Comparison of ENCODE assay signal across 20 cellular contexts in genomic region chr16:3164121-3164991, GRCh38. TPM values are rescaled to one million over a fixed set of nuclear protein-coding genes. Genes with fewer than 3 reads are reported as not detected.
A peak's percentile ranks its signal among the peaks of the same experiment; 100 is the strongest.
DNase-seq lines count a peak whose midpoint lies in the region; ATAC-seq and TF ChIP-seq lines count a peak whose summit lies in the region.
"Had no signal": no experiment of that assay in that cellular context is flagged by ENCODE, and none has a peak within 500 bp of the region (broad histone marks: within the 10 kb centered on the region; RNA-seq: fewer than 3 reads in every experiment).

No MANE protein-coding gene starts in this region.

- intact Hi-C loops in Panc1 (cut with micrococcal nuclease; ENCODE audit: unreplicated experiment) (no loop called here), left lung (cut with DNase I) (no loop called here), uterus (cut with DNase I; ENCODE audit: low total_unique reads) (no loop called here)

- H3K4me1 ChIP-seq in Panc1 (ENCODE audit: control insufficient read depth, insufficient read depth, low read length) (peaks cover 13% of the 10 kb centered on the region), left lung (peaks cover 0 to 8% of the 10 kb centered on the region in 2 donors), HAP-1 (peaks cover 4% of the 10 kb centered on the region), uterus (no peaks in the 10 kb centered on the region)
- H3K4me1 ChIP-seq: SJCRH30 had no signal

- H3K9me3 Mint-ChIP-seq in activated naive CD8-positive, alpha-beta T cell treated with anti-CD3 and anti-CD28 coated beads, Interleukin-2, amount 10 ng/mL, durations not matched to agents 7 days and 5 days = no peaks in the 10 kb centered on the region
- H3K9me3 Mint-ChIP-seq in activated naive CD8-positive, alpha-beta T cell treated with anti-CD3 and anti-CD28 coated beads, Interleukin-2, amount 50 U/mL, for 24 hours = no peaks in the 10 kb centered on the region
- H3K9me3 Mint-ChIP-seq: CD8-positive, alpha-beta memory T cell had no signal

- no peaks in the 10 kb centered on the region for H3K36me3 ChIP-seq in Panc1 (ENCODE audit: control insufficient read depth, insufficient read depth, low read length)
- no peaks in the 10 kb centered on the region for H3K36me3 ChIP-seq in left lung
- no peaks in the 10 kb centered on the region for H3K36me3 ChIP-seq in HAP-1 (replicated peaks)
- no peaks in the 10 kb centered on the region for H3K36me3 ChIP-seq in uterus
- H3K36me3 ChIP-seq: SJCRH30 had no signal

- no TSS peak for BruUV-seq in Panc1 (replicated peaks; lab: Mats Ljungman, UMichigan)

- POLR2A ChIA-PET in activated naive CD8-positive, alpha-beta T cell treated with anti-CD3 and anti-CD28 coated beads, Interleukin-2, amount 10 ng/mL, durations not matched to agents 7 days and 5 days (lab: Charles Lee) = interaction anchor here (1.0 to 1.4 kb wide), 4 partner anchors 7 to 35 kb away, joined by 3 to 5 read pairs (median 4); no protein-coding TSS in a partner anchor
- POLR2A ChIA-PET in Panc1 (lab: Charles Lee) = no interaction called here

- no peak for DNase-seq in activated naive CD8-positive, alpha-beta T cell treated with anti-CD3 and anti-CD28 coated beads, Interleukin-2, amount 10 ng/mL, durations not matched to agents 7 days and 5 days
- DNase-seq in activated naive CD8-positive, alpha-beta T cell treated with anti-CD3 and anti-CD28 coated beads, Interleukin-2, amount 50 U/mL, for 24 hours = no peak
- no peak for DNase-seq in Panc1 (ENCODE audit: low read depth, low spot score)
- DNase-seq in left lung = peak; percentile 28 to 51
- no peak for DNase-seq in HAP-1 (ENCODE audit: low spot score in 2 of 2)
- DNase-seq in uterus = no peak
- DNase-seq in occipital lobe (lab: John Stamatoyannopoulos, UW) = no peak
- no peak for DNase-seq in activated CD8-positive, alpha-beta memory T cell treated with anti-CD3 and anti-CD28 coated beads, Interleukin-2, amount 50 U/mL, for 4 hours
- DNase-seq: CD8-positive, alpha-beta memory T cell; DMS53; NCI-H1092; NCI-H1436; NCI-H1930; NCI-H2227 treated with DMSO at 0.1 percent for 48 hours; NCI-H510A; NCI-H748 treated with DMSO at 0.1 percent for 48 hours; NK-92 treated with Interleukin-12 subunit alpha and Interleukin-12 subunit beta, amount 100 ng/mL, for 24 hours; SJCRH30 had no signal

- no peaks in the 10 kb centered on the region for H3K9me3 ChIP-seq in Panc1 (ENCODE audit: control insufficient read depth, insufficient read depth, low read depth, low read length)
- H3K9me3 ChIP-seq in left lung = no peaks in the 10 kb centered on the region
- no peaks in the 10 kb centered on the region for H3K9me3 ChIP-seq in HAP-1
- no peaks in the 10 kb centered on the region for H3K9me3 ChIP-seq in uterus
- H3K9me3 ChIP-seq: SJCRH30 had no signal

- peak overlapping the region; percentile 57 for H3K4me3 Mint-ChIP-seq in activated naive CD8-positive, alpha-beta T cell treated with anti-CD3 and anti-CD28 coated beads, Interleukin-2, amount 10 ng/mL, durations not matched to agents 7 days and 5 days
- no peak overlapping the region for H3K4me3 Mint-ChIP-seq in activated naive CD8-positive, alpha-beta T cell treated with anti-CD3 and anti-CD28 coated beads, Interleukin-2, amount 50 U/mL, for 24 hours

- H3K4me1 Mint-ChIP-seq in activated naive CD8-positive, alpha-beta T cell treated with anti-CD3 and anti-CD28 coated beads, Interleukin-2, amount 10 ng/mL, durations not matched to agents 7 days and 5 days = peaks cover 24% of the 10 kb centered on the region
- H3K4me1 Mint-ChIP-seq in activated naive CD8-positive, alpha-beta T cell treated with anti-CD3 and anti-CD28 coated beads, Interleukin-2, amount 50 U/mL, for 24 hours = peaks cover 16% of the 10 kb centered on the region

- peaks cover 22% of the 10 kb centered on the region for H3K27me3 Mint-ChIP-seq in activated naive CD8-positive, alpha-beta T cell treated with anti-CD3 and anti-CD28 coated beads, Interleukin-2, amount 10 ng/mL, durations not matched to agents 7 days and 5 days
- H3K27me3 Mint-ChIP-seq in activated naive CD8-positive, alpha-beta T cell treated with anti-CD3 and anti-CD28 coated beads, Interleukin-2, amount 50 U/mL, for 24 hours = peaks cover 11% of the 10 kb centered on the region

- H3K36me3 Mint-ChIP-seq in activated naive CD8-positive, alpha-beta T cell treated with anti-CD3 and anti-CD28 coated beads, Interleukin-2, amount 10 ng/mL, durations not matched to agents 7 days and 5 days = no peaks in the 10 kb centered on the region
- H3K36me3 Mint-ChIP-seq in activated naive CD8-positive, alpha-beta T cell treated with anti-CD3 and anti-CD28 coated beads, Interleukin-2, amount 50 U/mL, for 24 hours (ENCODE audit: low read depth) = no peaks in the 10 kb centered on the region
- H3K36me3 Mint-ChIP-seq: CD8-positive, alpha-beta memory T cell had no signal

- no peak for ATAC-seq in activated naive CD8-positive, alpha-beta T cell treated with anti-CD3 and anti-CD28 coated beads, Interleukin-2, amount 10 ng/mL, durations not matched to agents 7 days and 5 days (ENCODE audit: low read depth)
- no peak for ATAC-seq in activated naive CD8-positive, alpha-beta T cell treated with anti-CD3 and anti-CD28 coated beads, Interleukin-2, amount 50 U/mL, for 24 hours
- no peak for ATAC-seq in Panc1
- ATAC-seq in left lung = no peak

- H3K4me3 ChIP-seq in Panc1 (ENCODE audit: low read depth in 2 of 2, low read length in 2 of 2) = no peak overlapping the region
- H3K4me3 ChIP-seq in left lung = no peak overlapping the region
- no peak overlapping the region for H3K4me3 ChIP-seq in HAP-1
- H3K4me3 ChIP-seq in uterus = no peak overlapping the region
- H3K4me3 ChIP-seq: SJCRH30 had no signal

- CTCF ChIA-PET in Panc1 (lab: Charles Lee) = no interaction called here

- TF ChIP-seq POLR2A in uterus (IDR thresholded peaks at IDR 0.05) = no peak

- in situ Hi-C loops in Panc1 (cut with HindIII; ENCODE audit: low pct_unique_long_range_greater_than_20kb, low sequenced_read_pairs) (no loop called here), HAP-1 (cut with MboI; ENCODE audit: low sequenced_read_pairs) (no loop called here)

- H3K27ac ChIP-seq in Panc1 (ENCODE audit: low read length) = peak overlapping the region; percentile 69; the same call in 1 of the 2 replicates
- H3K27ac ChIP-seq in left lung = no peak overlapping the region
- no peak overlapping the region for H3K27ac ChIP-seq in uterus
- H3K27ac ChIP-seq: 22Rv1, C4-2B, SJCRH30 had no signal

- peak overlapping the region; percentile 68 for H3K27ac Mint-ChIP-seq in activated naive CD8-positive, alpha-beta T cell treated with anti-CD3 and anti-CD28 coated beads, Interleukin-2, amount 10 ng/mL, durations not matched to agents 7 days and 5 days
- no peak overlapping the region for H3K27ac Mint-ChIP-seq in activated naive CD8-positive, alpha-beta T cell treated with anti-CD3 and anti-CD28 coated beads, Interleukin-2, amount 50 U/mL, for 24 hours

- H3K27me3 ChIP-seq in Panc1 (ENCODE audit: control insufficient read depth, insufficient read depth, low read length) = no peaks in the 10 kb centered on the region
- peaks cover 11 to 50% of the 10 kb centered on the region in 2 donors for H3K27me3 ChIP-seq in left lung
- no peaks in the 10 kb centered on the region for H3K27me3 ChIP-seq in HAP-1 (ENCODE audit: low read depth)
- H3K27me3 ChIP-seq in uterus = peaks cover 0 to 5% of the 10 kb centered on the region in 2 donors

- TF ChIP-seq CTCF in Panc1 (IDR thresholded peaks at IDR 0.05) (no peak), left lung (IDR thresholded peaks at IDR 0.05) (no peak), uterus (IDR thresholded peaks at IDR 0.05) (no peak)

RNA-seq across cellular contexts. Expression of gene OR1F1, which starts 23.6 kb away (rescaled TPM):
- total RNA-seq in activated naive CD8-positive, alpha-beta T cell treated with anti-CD3 and anti-CD28 coated beads, Interleukin-2, amount 10 ng/mL, durations not matched to agents 7 days and 5 days = not detected
- 0.26 TPM for total RNA-seq in Panc1 (2021; ENCODE audit: unreplicated experiment)
- 0.63 TPM for polyA plus RNA-seq in Panc1 (2012; ENCODE audit: insufficient read length)
- not detected for total RNA-seq in left lung
- not detected for total RNA-seq in uterus
- 0.78 TPM for total RNA-seq in occipital lobe
- total RNA-seq: CD8-positive, alpha-beta memory T cell had no signal
- polyA plus RNA-seq: CD8-positive, alpha-beta memory T cell had no signal

RNA-seq across cellular contexts. Expression of gene ZNF213, which starts 29.5 kb away (rescaled TPM):
- total RNA-seq in activated naive CD8-positive, alpha-beta T cell treated with anti-CD3 and anti-CD28 coated beads, Interleukin-2, amount 10 ng/mL, durations not matched to agents 7 days and 5 days = 10 to 100 TPM; 12.9 to 13.3 TPM
- total RNA-seq in Panc1 (2021; ENCODE audit: unreplicated experiment) (12.3 TPM), left lung (10 to 100 TPM in 1 of 2 donors, 1 to 10 TPM in 1; 8.4 to 12.0 TPM), uterus (100 to 1,000 TPM in 1 of 4 donors, 10 to 100 TPM in 1, 1 to 10 TPM in 1, under 1 TPM in 1; 0.77 to 101 (median 11.1) TPM), occipital lobe (8.3 TPM)
- polyA plus RNA-seq in Panc1 (2012; ENCODE audit: insufficient read length) = 19.1 TPM

RNA-seq across cellular contexts. Expression of gene ZNF205, which starts 52.0 kb away (rescaled TPM):
- total RNA-seq in activated naive CD8-positive, alpha-beta T cell treated with anti-CD3 and anti-CD28 coated beads, Interleukin-2, amount 10 ng/mL, durations not matched to agents 7 days and 5 days = not detected
- 18.3 TPM for total RNA-seq in Panc1 (2021; ENCODE audit: unreplicated experiment)
- polyA plus RNA-seq in Panc1 (2012; ENCODE audit: insufficient read length) = 28.2 TPM
- total RNA-seq in left lung = 10 to 100 TPM in 1 of 2 donors, 1 to 10 TPM in 1; 9.7 to 11.8 TPM
- total RNA-seq in uterus = 10 to 100 TPM; 12.9 to 26.9 (median 18.3) TPM
- 18.9 TPM for total RNA-seq in occipital lobe
- polyA plus RNA-seq: CD8-positive, alpha-beta memory T cell had no signal

Comparison
In these comparisons a context has a peak if more than half of its experiments do, and no peak if none do; other contexts are left out.
1. DNase-seq: peak in left lung (2 of 2); none in activated naive CD8-positive, alpha-beta T cell treated with anti-CD3 and anti-CD28 coated beads, Interleukin-2, amount 10 ng/mL, durations not matched to agents 7 days and 5 days (single experiment), activated naive CD8-positive, alpha-beta T cell treated with anti-CD3 and anti-CD28 coated beads, Interleukin-2, amount 50 U/mL, for 24 hours (single experiment), Panc1 (single experiment), HAP-1 (0 of 2), uterus (0 of 2), occipital lobe (single experiment) and activated CD8-positive, alpha-beta memory T cell treated with anti-CD3 and anti-CD28 coated beads, Interleukin-2, amount 50 U/mL, for 4 hours (single experiment).
2. RNA of gene ZNF205, which starts 52.0 kb away (total RNA-seq): 18.9 TPM in occipital lobe (single experiment), 12.9 to 26.9 TPM in uterus, 18.3 TPM in Panc1 (single experiment) and 9.7 to 11.8 TPM in left lung; not detected in activated naive CD8-positive, alpha-beta T cell treated with anti-CD3 and anti-CD28 coated beads, Interleukin-2, amount 10 ng/mL, durations not matched to agents 7 days and 5 days; every median in the first group is over 4 times any median in the second.